Comparison of ENCODE assay signal across 25 cellular contexts in genomic region chr11:96082936-96083335, GRCh38.
DNase-seq lines count a peak whose midpoint lies in the region; ATAC-seq, FAIRE-seq and TF ChIP-seq lines count a peak whose summit lies in the region.
"Had no signal": no experiment of that assay in that cellular context is flagged by ENCODE, and none has a peak within 500 bp of the region (broad histone marks: within the 10 kb centered on the region; RNA-seq: fewer than 3 reads in every experiment).

No MANE protein-coding gene starts in this region.

- no peak for TF ChIP-seq EP300 in H1 (IDR thresholded peaks at IDR 0.05; ENCODE audit: borderline replicate concordance in 1 of 2, low read depth in 2 of 2, low read length in 2 of 2)

- H3K9me3 Mint-ChIP-seq in GM23338, result no peaks in the 10 kb centered on the region
- H3K9me3 Mint-ChIP-seq: CD4-positive, CD25-positive, alpha-beta regulatory T cell; CD8-positive, alpha-beta T cell; HFFc6 had no signal

- H3K27ac Mint-ChIP-seq in GM23338, result no peak overlapping the region
- H3K27ac Mint-ChIP-seq: B cell; CD4-positive, CD25-positive, alpha-beta regulatory T cell; CD8-positive, alpha-beta T cell; HFFc6 had no signal

- no peaks in the 10 kb centered on the region for H3K36me3 Mint-ChIP-seq in GM23338 (ENCODE audit: low read depth)

- no peaks in the 10 kb centered on the region for H3K36me3 ChIP-seq in breast epithelium
- H3K36me3 ChIP-seq in mammary epithelial cell (ENCODE audit: insufficient read depth, low read length), result no peaks in the 10 kb centered on the region
- H3K36me3 ChIP-seq in GM23338 (ENCODE audit: insufficient read depth), result no peaks in the 10 kb centered on the region
- no peaks in the 10 kb centered on the region for H3K36me3 ChIP-seq in H1 (ENCODE audit: control insufficient read depth in 2 of 4, insufficient read depth in 4 of 4, low read length in 3 of 4)
- H3K36me3 ChIP-seq in mesodermal cell (ENCODE audit: control insufficient read depth, insufficient read depth, low read length), result peaks cover 11% of the 10 kb centered on the region
- H3K36me3 ChIP-seq: BLaER1, HAP-1 had no signal

- peaks cover 23% of the 10 kb centered on the region; the same call in 2 of the 3 replicates for H3K4me1 Mint-ChIP-seq in GM23338

- in situ Hi-C loops in mammary epithelial cell (cut with MboI; ENCODE audit: low sequenced_read_pairs in 2 of 2), result no loop called here

- H3K27ac ChIP-seq in breast epithelium (peak overlapping the region; percentile 11 to 53), mammary epithelial cell (ENCODE audit: insufficient read depth, low read depth, low read length) (no peak overlapping the region), GM23338 (ENCODE audit: low read depth) (no peak overlapping the region), H1 (ENCODE audit: low read depth, low read length) (no peak overlapping the region), mesodermal cell (ENCODE audit: low read depth, low read length, severe bottlenecking) (peak overlapping the region; percentile 51)
- H3K27ac ChIP-seq: 22Rv1, BLaER1, C4-2B, GM23248 had no signal

- POLR2A ChIA-PET in H1 (lab: Charles Lee; ENCODE audit: partially characterized antibody), result no interaction called here

- no peaks in the 10 kb centered on the region for H3K79me2 ChIP-seq in mammary epithelial cell (ENCODE audit: insufficient read depth, low read length)
- no peaks in the 10 kb centered on the region for H3K79me2 ChIP-seq in GM23338 (replicated peaks; ENCODE audit: insufficient read depth)
- H3K79me2 ChIP-seq in H1 (ENCODE audit: control insufficient read depth in 1 of 2, insufficient read depth in 2 of 2, low read length in 2 of 2), result no peaks in the 10 kb centered on the region

- TF ChIP-seq CTCF in breast epithelium (IDR thresholded peaks at IDR 0.05), result no peak
- TF ChIP-seq CTCF in mammary epithelial cell (conservative IDR thresholded peaks at IDR 0.05 in 1 of 2, IDR thresholded peaks at IDR 0.05 in 1 of 2; ENCODE audit: extremely low read depth in 1 of 2, insufficient read depth in 1 of 2, low read depth in 1 of 2, low read length in 2 of 2), result no peak
- no peak for TF ChIP-seq CTCF in GM23338 (conservative IDR thresholded peaks at IDR 0.05; ENCODE audit: low read depth in 2 of 2)
- no peak for TF ChIP-seq CTCF in H1 (IDR thresholded peaks at IDR 0.05; ENCODE audit: control extremely low read depth in 1 of 3, insufficient read depth in 1 of 3, low read depth in 1 of 3, low read length in 3 of 3)

- H2BK15ac ChIP-seq in H1 (ENCODE audit: low read length), result no peak overlapping the region; the same call in 1 of the 2 replicates

- peak overlapping the region; percentile 90 for H4K91ac ChIP-seq in H1 (replicated peaks; ENCODE audit: insufficient read length, low read length)

- no peaks in the 10 kb centered on the region for H3F3A ChIP-seq in GM23338 (replicated peaks; ENCODE audit: low read depth)

- no peak overlapping the region for H3K14ac ChIP-seq in H1 (ENCODE audit: insufficient read length)

- no peaks in the 10 kb centered on the region; the same call in 1 of the 2 replicates for H3K23me2 ChIP-seq in H1 (ENCODE audit: low read depth, low read length)

- no peak overlapping the region for H2BK20ac ChIP-seq in H1 (ENCODE audit: low read length)

- no peaks in the 10 kb centered on the region for H3K27me3 ChIP-seq in breast epithelium
- H3K27me3 ChIP-seq in mammary epithelial cell (ENCODE audit: insufficient read depth, low read length), result no peaks in the 10 kb centered on the region
- H3K27me3 ChIP-seq in GM23338 (ENCODE audit: insufficient read depth), result no peaks in the 10 kb centered on the region
- H3K27me3 ChIP-seq in H1 (replicated peaks in 1 of 4; ENCODE audit: control insufficient read depth in 3 of 4, extremely low read depth in 1 of 4, insufficient read depth in 3 of 4, low read length in 3 of 4), result no peaks in the 10 kb centered on the region
- H3K27me3 ChIP-seq: BLaER1 had no signal

- peak; percentile 52 for FAIRE-seq in H1 (lab: Jason Lieb, UNC)
- FAIRE-seq: A204.1, G401.6, GM12878, GM19239, H54 had no signal

- no peaks in the 10 kb centered on the region for H3K9me3 ChIP-seq in breast epithelium
- H3K9me3 ChIP-seq in mammary epithelial cell (replicated peaks; ENCODE audit: insufficient read depth, low read length), result no peaks in the 10 kb centered on the region
- no peaks in the 10 kb centered on the region for H3K9me3 ChIP-seq in H1 (ENCODE audit: insufficient read depth in 2 of 2, low read depth in 1 of 2, low read length in 1 of 2)
- H3K9me3 ChIP-seq in mesodermal cell (ENCODE audit: control insufficient read depth, low read length), result no peaks in the 10 kb centered on the region
- H3K9me3 ChIP-seq: BLaER1, Caco-2, HAP-1 had no signal

- peak overlapping the region; percentile 95 for H2BK12ac ChIP-seq in H1 (ENCODE audit: low read depth, low read length)

- H3K18ac ChIP-seq in H1 (ENCODE audit: extremely low read depth, low read length), result no peak overlapping the region

- H3K4me1 ChIP-seq in breast epithelium (no peaks in the 10 kb centered on the region), mammary epithelial cell (ENCODE audit: insufficient read depth, low read length) (no peaks in the 10 kb centered on the region), GM23338 (ENCODE audit: insufficient read depth) (peaks cover 49% of the 10 kb centered on the region), H1 (replicated peaks in 1 of 4; ENCODE audit: control insufficient read depth in 3 of 4, insufficient read depth in 4 of 4, low read length in 3 of 4) (peaks cover 3 to 20% (median 11%) of the 10 kb centered on the region in 4 experiments; a peak in 5 of 7 replicates), mesodermal cell (ENCODE audit: control insufficient read depth, insufficient read depth, low read length, poor library complexity, severe bottlenecking) (peaks cover 5% of the 10 kb centered on the region)
- H3K4me1 ChIP-seq: BLaER1 had no signal

- intact Hi-C loops in breast epithelium (cut with DNase I; ENCODE audit: low total_unique reads), result loop anchor here (5.0 kb wide), 1 partner anchor 84 kb away; no protein-coding TSS in a partner anchor
- intact Hi-C loops in mammary epithelial cell (cut with micrococcal nuclease), result no loop called here

- H3K27me3 Mint-ChIP-seq in GM23338 (ENCODE audit: insufficient read depth, low read depth, poor library complexity), result no peaks in the 10 kb centered on the region
- H3K27me3 Mint-ChIP-seq: B cell; CD4-positive, CD25-positive, alpha-beta regulatory T cell had no signal

- no peak overlapping the region for H3K23ac ChIP-seq in H1 (ENCODE audit: insufficient read length)

- H4K5ac ChIP-seq in H1 (ENCODE audit: insufficient read length, low read depth, low read length), result no peak overlapping the region

- H3K9me2 ChIP-seq in GM23338 (ENCODE audit: insufficient read depth), result 0 out of 2 replicates have a peak, but pooled peaks cover 4% of the 10 kb centered on the region

- no peak overlapping the region for H4K8ac ChIP-seq in H1 (ENCODE audit: extremely low read depth, insufficient read depth, low read length)

- H3K4me2 ChIP-seq in mammary epithelial cell (ENCODE audit: insufficient read depth, low read depth, low read length), result no peak overlapping the region
- H3K4me2 ChIP-seq in GM23338, result peak overlapping the region; percentile 46
- H3K4me2 ChIP-seq in H1 (ENCODE audit: insufficient read depth in 1 of 2, low read depth in 2 of 2, low read length in 2 of 2), result peak overlapping the region; percentile 25 to 46; a peak in 2 of 4 replicates
- H3K4me2 ChIP-seq: BLaER1 had no signal

- CTCF ChIA-PET in mammary epithelial cell (lab: Charles Lee; ENCODE audit: low non-redundant PET) (interaction anchor here (0.5 kb wide), 1 partner anchor 155 kb away, joined by 3 read pairs; no protein-coding TSS in a partner anchor), H1 (lab: Charles Lee; ENCODE audit: partially characterized antibody) (interaction anchor here (0.7 to 2.7 kb wide), 7 partner anchors 12 to 260 kb away, joined by 3 to 15 read pairs (median 5); partner anchors contain the start of gene MAML2)

- H2AFZ ChIP-seq in mammary epithelial cell (ENCODE audit: low read depth, low read length) (no peak overlapping the region), GM23338 (no peak overlapping the region), H1 (ENCODE audit: low read length) (no peak overlapping the region)
- H2AFZ ChIP-seq: GM23248 had no signal

- no peak overlapping the region for H3K4ac ChIP-seq in H1 (replicated peaks; ENCODE audit: insufficient read length, low read depth, low read length)

- 100% methylated on average over 2 of the region's 2 CpGs for WGBS in mammary epithelial cell (ENCODE audit: low coverage, missing lambda C conversion rate)
- WGBS in H1 (ENCODE audit: extremely low coverage in 1 of 2, insufficient coverage in 1 of 2, insufficient read length in 1 of 2, insufficient replicate concordance in 2 of 2, low coverage in 1 of 2, low lambda C conversion rate in 2 of 2, missing lambda C conversion rate in 1 of 2), 2 experiments, result 51% methylated on average over 2 of the region's 2 CpGs; no CpG with 5 or more reads in 1 of the 2 experiments
- 63 to 67% methylated on average over 1 to 2 of the region's 2 CpGs for WGBS in mesodermal cell (ENCODE audit: insufficient coverage in 2 of 2), 2 experiments

- H2AK5ac ChIP-seq in H1 (ENCODE audit: low read depth, low read length), result peak overlapping the region; percentile 98; the same call in 1 of the 2 replicates

- H2BK5ac ChIP-seq in H1 (ENCODE audit: low read depth, low read length), result no peak overlapping the region; the same call in 1 of the 2 replicates

- H4K20me1 ChIP-seq in mammary epithelial cell (ENCODE audit: insufficient read depth, low read length), result no peaks in the 10 kb centered on the region
- H4K20me1 ChIP-seq in GM23338 (replicated peaks; ENCODE audit: insufficient read depth), result no peaks in the 10 kb centered on the region
- no peaks in the 10 kb centered on the region for H4K20me1 ChIP-seq in H1 (replicated peaks in 1 of 2; ENCODE audit: control insufficient read depth in 1 of 2, insufficient read depth in 2 of 2, low read length in 2 of 2)
- H4K20me1 ChIP-seq: BLaER1 had no signal

- H3K4me3 Mint-ChIP-seq in GM23338, result no peak overlapping the region
- H3K4me3 Mint-ChIP-seq: B cell; CD4-positive, CD25-positive, alpha-beta regulatory T cell; CD8-positive, alpha-beta T cell; HFFc6 had no signal

- H3K4me3 ChIP-seq in breast epithelium (no peak overlapping the region), mammary epithelial cell (replicated peaks in 1 of 3; ENCODE audit: insufficient read depth in 1 of 3, low read depth in 2 of 3, low read length in 3 of 3) (no peak overlapping the region), GM23338 (no peak overlapping the region), H1 (ENCODE audit: extremely low read depth in 1 of 4, insufficient read depth in 2 of 4, low read depth in 3 of 4, low read length in 4 of 4) (no peak overlapping the region), mesodermal cell (ENCODE audit: extremely low read depth, insufficient read depth, low read length, poor library complexity, severe bottlenecking) (no peak overlapping the region)
- H3K4me3 ChIP-seq: BLaER1, GM12878, GM23248, HAP-1 had no signal

- H3K9ac ChIP-seq in mammary epithelial cell (ENCODE audit: insufficient read depth, low read length) (no peak overlapping the region), H1 (replicated peaks in 1 of 4; ENCODE audit: extremely low read depth in 1 of 4, low read depth in 3 of 4, low read length in 3 of 4) (no peak overlapping the region)
- H3K9ac ChIP-seq: BLaER1, GM23248 had no signal

- BruUV-seq in mammary epithelial cell (replicated peaks; lab: Mats Ljungman, UMichigan), result no TSS peak

- no peak overlapping the region for H3K56ac ChIP-seq in H1 (replicated peaks; ENCODE audit: insufficient read length, low read depth, low read length)

- peak overlapping the region; percentile 62 for H2BK120ac ChIP-seq in H1 (replicated peaks; ENCODE audit: low read depth, low read length)

- ATAC-seq in GM23338, result peak; percentile 75
- ATAC-seq in HG02678 (IDR thresholded peaks at IDR 0.05; ENCODE audit: unreplicated experiment), result no peak
- ATAC-seq: CD8-positive, alpha-beta T cell; GM12878 had no signal

- dilution Hi-C loops in mammary epithelial cell (cut with HindIII; ENCODE audit: low sequenced_read_pairs), result no loop called here

- no peaks in the 10 kb centered on the region for H3K79me1 ChIP-seq in H1 (ENCODE audit: low read depth, low read length)

- no peak for TF ChIP-seq POLR2A in breast epithelium (IDR thresholded peaks at IDR 0.05)
- no peak for TF ChIP-seq POLR2A in H1 (IDR thresholded peaks at IDR 0.05; ENCODE audit: control extremely low read depth in 1 of 2, low read depth in 2 of 2, low read length in 2 of 2)
- TF ChIP-seq POLR2A in erythroblast (IDR thresholded peaks at IDR 0.05; ENCODE audit: low read length), result no peak

- DNase-seq in breast epithelium (ENCODE audit: low spot score in 2 of 2) (no peak), mammary epithelial cell (no peak), GM23338 (ENCODE audit: low spot score) (peak; percentile 36), H1 (ENCODE audit: low read depth in 1 of 2, low spot score in 2 of 2) (no peak), erythroblast (lab: John Stamatoyannopoulos, UW) (no peak)
- no peak for DNase-seq in activated CD4-positive, alpha-beta T cell treated with anti-CD3 and anti-CD28 coated beads, Interleukin-2, amount 50 U/mL, for 1 hour
- DNase-seq: Caco-2; CD4-positive, CD25-positive, alpha-beta regulatory T cell; CD8-positive, alpha-beta T cell; DMS153; DND-41; GM23248; HFFc6 had no signal

- no peak for TF ChIP-seq RAD21 in H1 (IDR thresholded peaks at IDR 0.05 in 1 of 2, conservative IDR thresholded peaks at IDR 0.05 in 1 of 2; ENCODE audit: low read depth in 2 of 2, low read length in 2 of 2)

Comparison
In these comparisons a context has a peak if more than half of its experiments do, and no peak if none do; other contexts are left out.
1. H3K27ac ChIP-seq: peak in breast epithelium (2 of 2) and mesodermal cell (single experiment); none in mammary epithelial cell (single experiment), GM23338 (single experiment) and H1 (single experiment).